In the genomic region with DNA sequence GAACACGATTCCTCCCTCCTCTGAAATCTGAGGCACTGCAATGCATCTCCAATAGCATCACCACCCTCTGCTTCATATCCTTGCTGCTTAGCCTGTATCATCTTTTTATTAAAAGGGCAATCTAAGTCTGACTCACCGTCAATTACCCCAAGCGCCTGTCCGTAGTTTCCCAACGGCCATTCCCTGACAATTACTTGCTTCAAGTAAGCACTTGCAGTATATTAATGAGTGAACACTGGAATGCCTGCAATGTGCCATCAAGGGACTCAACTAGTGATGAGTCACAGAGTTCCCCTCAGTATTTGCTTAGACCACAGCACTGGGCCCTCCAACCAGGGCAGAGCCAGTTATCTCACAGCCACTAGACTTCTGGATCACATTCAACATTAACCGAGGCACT, we compare ENCODE assay signal across 9 cellular contexts. TPM values are rescaled to one million over a fixed set of nuclear protein-coding genes. Genes with fewer than 3 reads are reported as not detected.
DNase-seq lines count a peak whose midpoint lies in the region; ATAC-seq and TF ChIP-seq lines count a peak whose summit lies in the region.
"Had no signal": no experiment of that assay in that cellular context is flagged by ENCODE, and none has a peak within 500 bp of the region (broad histone marks: within the 10 kb centered on the region; RNA-seq: fewer than 3 reads in every experiment).

No MANE protein-coding gene starts in this region.

- CTCF ChIA-PET in GM10248 (lab: Yijun Ruan, JAX), result interaction anchor here (1.5 to 1.6 kb wide), 2 partner anchors 16 to 23 kb away, joined by 4 to 8 read pairs; no protein-coding TSS in a partner anchor

- H3K36me3 ChIP-seq in RWPE2 (ENCODE audit: low read depth) (no peaks in the 10 kb centered on the region), skeletal muscle satellite cell (ENCODE audit: insufficient read depth, low read length) (no peaks in the 10 kb centered on the region)
- H3K36me3 ChIP-seq: prostate gland had no signal

- TF ChIP-seq CTCF in RWPE2 (IDR thresholded peaks at IDR 0.05; ENCODE audit: poor library complexity, severe bottlenecking) (no peak), fibroblast of villous mesenchyme (IDR thresholded peaks at IDR 0.05; ENCODE audit: insufficient read depth, low read depth, low read length) (no peak), coronary artery (IDR thresholded peaks at IDR 0.05) (no peak), GM10248 (IDR thresholded peaks at IDR 0.05; ENCODE audit: control extremely low read depth, extremely low read depth, low read depth, missing control alignments) (no peak)

- POLR2A ChIA-PET in GM10248 (lab: Yijun Ruan, JAX), result no interaction called here

- peak; percentile 89 for ATAC-seq in RWPE2 (ENCODE audit: low read depth)

- H3K27ac ChIP-seq in RWPE2 (ENCODE audit: poor library complexity, severe bottlenecking) (peak overlapping the region; percentile 100), coronary artery (no peak overlapping the region)
- H3K27ac ChIP-seq: prostate gland had no signal

- H3K27me3 ChIP-seq in RWPE2 (ENCODE audit: insufficient read depth, poor library complexity, severe bottlenecking) (no peaks in the 10 kb centered on the region), skeletal muscle satellite cell (ENCODE audit: control insufficient read depth, insufficient read depth, low read length) (no peaks in the 10 kb centered on the region)

- H3K9me3 ChIP-seq in RWPE2 (ENCODE audit: severe bottlenecking) (no peaks in the 10 kb centered on the region), skeletal muscle satellite cell (replicated peaks; ENCODE audit: low read length) (no peaks in the 10 kb centered on the region)
- H3K9me3 ChIP-seq: prostate gland had no signal

- H3K4me1 ChIP-seq in RWPE2 (ENCODE audit: insufficient read depth, poor library complexity, severe bottlenecking), result peaks cover 31% of the 10 kb centered on the region
- H3K4me1 ChIP-seq in skeletal muscle satellite cell (ENCODE audit: control insufficient read depth, insufficient read depth, low read length), result peaks cover 28% of the 10 kb centered on the region
- H3K4me1 ChIP-seq: prostate gland had no signal

- H3K4me2 ChIP-seq in skeletal muscle satellite cell (ENCODE audit: low read length), result peak overlapping the region; percentile 50

- DNase-seq in GOT3 (lab: John Stamatoyannopoulos, UW) (peak; percentile 17), RWPE2 (ENCODE audit: low spot score) (peak; percentile 88), fibroblast of villous mesenchyme (ENCODE audit: low read depth) (peak; percentile 88), NCI-H526 (lab: John Stamatoyannopoulos, UW) (no peak), coronary artery (ENCODE audit: low spot score) (no peak), GM10248 (ENCODE audit: extremely low spot score) (no peak)
- DNase-seq: NCI-H1694 treated with DMSO at 0.1 percent for 48 hours had no signal

- H3K9ac ChIP-seq in skeletal muscle satellite cell (ENCODE audit: low read depth, low read length), result peak overlapping the region; percentile 40

- no peak overlapping the region for H3K4me3 ChIP-seq in RWPE2 (ENCODE audit: severe bottlenecking)
- H3K4me3 ChIP-seq in fibroblast of villous mesenchyme (ENCODE audit: low read depth, low read length), result no peak overlapping the region
- no peak overlapping the region for H3K4me3 ChIP-seq in skeletal muscle satellite cell (ENCODE audit: low read length)
- H3K4me3 ChIP-seq in coronary artery, result no peak overlapping the region
- H3K4me3 ChIP-seq: prostate gland had no signal

RNA-seq across cellular contexts. Expression of a gene that starts 19.5 kb away (rescaled TPM):
- 57.0 and 109 TPM in 2 replicates for total RNA-seq in fibroblast of villous mesenchyme
- total RNA-seq in skeletal muscle satellite cell (2012; rRNA removed), result 29.4 and 41.3 TPM in 2 replicates

Comparison
In these comparisons a context has a peak if more than half of its experiments do, and no peak if none do; other contexts are left out.
1. DNase-seq: peak in GOT3 (single experiment), RWPE2 (single experiment) and fibroblast of villous mesenchyme (single experiment); none in NCI-H526 (0 of 2), coronary artery (single experiment) and GM10248 (single experiment).